Comparison of ENCODE assay signal across 8 cellular contexts in genomic region chr7:157690058-157690832, GRCh38.
A peak's percentile ranks its signal among the peaks of the same experiment; 100 is the strongest.
DNase-seq lines count a peak whose midpoint lies in the region; ATAC-seq, FAIRE-seq and TF ChIP-seq lines count a peak whose summit lies in the region.
"Had no signal": no experiment of that assay in that cellular context is flagged by ENCODE, and none has a peak within 500 bp of the region (broad histone marks: within the 10 kb centered on the region; RNA-seq: fewer than 3 reads in every experiment).

No MANE protein-coding gene starts in this region.

- TF ChIP-seq POLR2A in H54 (IDR thresholded peaks at IDR 0.05; ENCODE audit: low read depth, low read length) (peak; percentile 58), gastrocnemius medialis (IDR thresholded peaks at IDR 0.05) (no peak)

- no peak overlapping the region for H3K27ac ChIP-seq in gastrocnemius medialis

- FAIRE-seq in H54 (lab: Jason Lieb, UNC), result no peak
- FAIRE-seq: frontal cortex had no signal

- no peaks in the 10 kb centered on the region for H3K36me3 ChIP-seq in gastrocnemius medialis

- peaks cover 4 to 13% of the 10 kb centered on the region in 2 donors for H3K4me1 ChIP-seq in gastrocnemius medialis

- no peaks in the 10 kb centered on the region for H3K9me3 ChIP-seq in gastrocnemius medialis

- ATAC-seq in gastrocnemius medialis, result no peak

- peak; percentile 88 for DNase-seq in H54 (ENCODE audit: insufficient read length, low spot score)
- peak; percentile 30 for DNase-seq in NCI-H748 treated with DMSO at 0.1 percent for 48 hours (lab: John Stamatoyannopoulos, UW)
- peak; percentile 3 for DNase-seq in fibroblast of pulmonary artery (ENCODE audit: low read depth)
- DNase-seq in gastrocnemius medialis, result no peak
- no peak for DNase-seq in GM19238 (ENCODE audit: insufficient read length, low spot score)
- DNase-seq in glomerular visceral epithelial cell (ENCODE audit: extremely low spot score), result no peak
- DNase-seq in UCSD-AML1 (lab: John Stamatoyannopoulos, UW; ENCODE audit: unreplicated experiment), result no peak

- in situ Hi-C loops in gastrocnemius medialis (cut with MboI; ENCODE audit: low sequenced_read_pairs in 4 of 4), result no loop called here

- intact Hi-C loops in gastrocnemius medialis (cut with DNase I; ENCODE audit: low total_unique reads), result no loop called here

- H3K4me3 ChIP-seq in fibroblast of pulmonary artery (replicated peaks; ENCODE audit: low read depth, low read length) (peak overlapping the region; percentile 10), gastrocnemius medialis (peak overlapping the region; percentile 25 to 49 (median 43))

- TF ChIP-seq CTCF in fibroblast of pulmonary artery (IDR thresholded peaks at IDR 0.05; ENCODE audit: low read length, missing control alignments) (no peak), gastrocnemius medialis (IDR thresholded peaks at IDR 0.05 in 4 of 5, conservative IDR thresholded peaks at IDR 0.05 in 1 of 5) (no peak)

- H3K27me3 ChIP-seq in gastrocnemius medialis, result peaks cover 51 to 86% (median 77%) of the 10 kb centered on the region in 3 donors

Comparison
In these comparisons a context has a peak if more than half of its experiments do, and no peak if none do; other contexts are left out.
1. DNase-seq: peak in H54 (single experiment), NCI-H748 treated with DMSO at 0.1 percent for 48 hours (single experiment) and fibroblast of pulmonary artery (single experiment); none in gastrocnemius medialis (0 of 2), GM19238 (single experiment), glomerular visceral epithelial cell (single experiment) and UCSD-AML1 (single experiment).